23 cellular contexts compared by ENCODE assay signal in genomic region chr7:87818336-87818735, GRCh38.
"Had no signal": no experiment of that assay in that cellular context is flagged by ENCODE, and none has a peak within 500 bp of the region (broad histone marks: within the 10 kb centered on the region; RNA-seq: fewer than 3 reads in every experiment).

No MANE protein-coding gene starts in this region.

- FAIRE-seq: colon, endometrium, frontal cortex, islet of Langerhans, keratinocyte had no signal

- H3K36me3 ChIP-seq: esophagus muscularis mucosa, gastroesophageal sphincter, heart right ventricle, left lung, lower lobe of right lung had no signal

- DNase-seq: dorsolateral prefrontal cortex; effector CD4-positive, alpha-beta T cell; effector memory CD4-positive, alpha-beta T cell; foreskin keratinocyte; head of caudate nucleus; heart right ventricle; hippocampal formation; left cardiac atrium; left lung; left ventricle myocardium superior; lower lobe of right lung; mesenchymal stem cell; mucosa of descending colon; naive B cell; naive thymus-derived CD8-positive, alpha-beta T cell had no signal

- H3K4me1 ChIP-seq: esophagus muscularis mucosa, foreskin keratinocyte, gastroesophageal sphincter, heart right ventricle, left lung, lower lobe of right lung had no signal

- H3K4me3 ChIP-seq: coronary artery, dorsolateral prefrontal cortex, esophagus muscularis mucosa, gastroesophageal sphincter, heart right ventricle, left lung, lower lobe of right lung, mucosa of descending colon had no signal

- H3K9me3 ChIP-seq: esophagus muscularis mucosa, gastroesophageal sphincter, left lung, lower lobe of right lung, mucosa of descending colon had no signal

- H3K27me3 ChIP-seq: dorsolateral prefrontal cortex, esophagus muscularis mucosa, foreskin keratinocyte, gastroesophageal sphincter, heart right ventricle, left lung had no signal

- ATAC-seq: foreskin keratinocyte; gastroesophageal sphincter; heart right ventricle; left cardiac atrium; left lung; left ventricle myocardium superior; lower lobe of right lung; mucosa of descending colon; naive thymus-derived CD8-positive, alpha-beta T cell had no signal

- H3K27ac ChIP-seq: coronary artery, dorsolateral prefrontal cortex, esophagus muscularis mucosa, foreskin keratinocyte, gastroesophageal sphincter, heart right ventricle, left lung, lower lobe of right lung had no signal
